In genomic region chr2:218323526-218324472, GRCh38 we compare ENCODE assay signal across 8 cellular contexts. TPM values are rescaled to one million over a fixed set of nuclear protein-coding genes. Genes with fewer than 3 reads are reported as not detected.
DNase-seq lines count a peak whose midpoint lies in the region; ATAC-seq and TF ChIP-seq lines count a peak whose summit lies in the region.

No MANE protein-coding gene starts in this region.

- peaks cover 41% of the 10 kb centered on the region for H3K4me1 ChIP-seq in CD8-positive, alpha-beta T cell (ENCODE audit: insufficient read depth, low read length)
- H3K4me1 ChIP-seq in HUES64 (ENCODE audit: insufficient read depth, low read length): peaks cover 31% of the 10 kb centered on the region

- no peaks in the 10 kb centered on the region for H3K36me3 ChIP-seq in CD8-positive, alpha-beta T cell (ENCODE audit: insufficient read depth, low read length)
- no peaks in the 10 kb centered on the region for H3K36me3 ChIP-seq in HUES64 (ENCODE audit: insufficient read depth, low read length)

- 3% methylated on average over 22 of the region's 24 CpGs for WGBS in HUES64

- intact Hi-C loops in CD8-positive, alpha-beta T cell (cut with DNase I, micrococcal nuclease): loop anchor here in 1 of 2 experiments (1.0 to 5.0 kb wide), 3 partner anchors 22 to 53 kb away; partner anchors contain the start of genes AAMP and PNKD

- H3K4me3 Mint-ChIP-seq in CD8-positive, alpha-beta T cell: peak overlapping the region; percentile 82
- H3K4me3 Mint-ChIP-seq in WTC11: peak overlapping the region; percentile 98
- peak overlapping the region; percentile 97 for H3K4me3 Mint-ChIP-seq in osteocyte (ENCODE audit: unreplicated experiment)

- H3K9ac ChIP-seq in HUES64 (ENCODE audit: low read depth, low read length): peak overlapping the region; percentile 39; the same call in 1 of the 2 replicates

- CTCF ChIA-PET in CD8-positive, alpha-beta T cell (lab: Charles Lee): interaction anchor here (1.0 to 4.1 kb wide), 3 partner anchors 33 to 52 kb away, joined by 3 to 33 read pairs (median 3); partner anchors contain the start of gene CATIP
- CTCF ChIA-PET in WTC11 (lab: Charles Lee): interaction anchor here (0.5 to 3.0 kb wide), 11 partner anchors 22 to 72 kb away, joined by 3 to 36 read pairs (median 4); partner anchors contain the start of genes CATIP and PNKD

- TF ChIP-seq CTCF in CD8-positive, alpha-beta T cell (IDR thresholded peaks at IDR 0.05): no peak
- TF ChIP-seq CTCF in WTC11 (IDR thresholded peaks at IDR 0.05) (no peak), osteocyte (IDR thresholded peaks at IDR 0.05) (no peak)

- POLR2A ChIA-PET in CD8-positive, alpha-beta T cell (lab: Charles Lee): interaction anchor here (0.8 kb wide), 1 partner anchor 70 kb away, joined by 3 read pairs; no protein-coding TSS in a partner anchor
- POLR2A ChIA-PET in WTC11 (lab: Charles Lee): interaction anchor here (0.6 to 2.4 kb wide), 3 partner anchors 8 to 82 kb away, joined by 3 to 10 read pairs (median 4); no protein-coding TSS in a partner anchor

- no peaks in the 10 kb centered on the region for H3K36me3 Mint-ChIP-seq in CD8-positive, alpha-beta T cell
- H3K36me3 Mint-ChIP-seq in WTC11 (no peaks in the 10 kb centered on the region), osteocyte (ENCODE audit: unreplicated experiment) (no peaks in the 10 kb centered on the region)

- no peak for ATAC-seq in CD8-positive, alpha-beta T cell
- ATAC-seq in WTC11 (peak; percentile 45), HG02840 (IDR thresholded peaks at IDR 0.05; ENCODE audit: low FRiP score, unreplicated experiment) (no peak), HG03196 (IDR thresholded peaks at IDR 0.05; ENCODE audit: unreplicated experiment) (no peak), GM18498 (IDR thresholded peaks at IDR 0.05; ENCODE audit: unreplicated experiment) (no peak)

- H3K27me3 ChIP-seq in CD8-positive, alpha-beta T cell (ENCODE audit: insufficient read depth, low read length): no peaks in the 10 kb centered on the region
- no peaks in the 10 kb centered on the region for H3K27me3 ChIP-seq in HUES64 (ENCODE audit: insufficient read depth, low read length)

- no peak for DNase-seq in CD8-positive, alpha-beta T cell
- peak; percentile 70 for DNase-seq in WTC11 (ENCODE audit: low spot score)
- DNase-seq in foreskin melanocyte: peak; percentile 53
- no peak for DNase-seq in osteocyte (ENCODE audit: extremely low spot score, unreplicated experiment)

- H3K27me3 Mint-ChIP-seq in CD8-positive, alpha-beta T cell (ENCODE audit: low read depth): peaks cover 4% of the 10 kb centered on the region
- H3K27me3 Mint-ChIP-seq in WTC11 (ENCODE audit: low read depth): no peaks in the 10 kb centered on the region
- no peaks in the 10 kb centered on the region for H3K27me3 Mint-ChIP-seq in osteocyte (ENCODE audit: unreplicated experiment)

- H3K27ac ChIP-seq in CD8-positive, alpha-beta T cell (ENCODE audit: low read depth, low read length): no peak overlapping the region
- H3K27ac ChIP-seq in HUES64 (ENCODE audit: low read depth, low read length): peak overlapping the region; percentile 70; the same call in 1 of the 2 replicates

- peak overlapping the region; percentile 48 for H3K4me3 ChIP-seq in CD8-positive, alpha-beta T cell (ENCODE audit: low read depth, low read length)
- H3K4me3 ChIP-seq in HUES64 (ENCODE audit: low read length): peak overlapping the region; percentile 78

- no peaks in the 10 kb centered on the region for H3K9me3 Mint-ChIP-seq in CD8-positive, alpha-beta T cell
- H3K9me3 Mint-ChIP-seq in WTC11 (no peaks in the 10 kb centered on the region), osteocyte (ENCODE audit: unreplicated experiment) (no peaks in the 10 kb centered on the region)

- H3K4me1 Mint-ChIP-seq in CD8-positive, alpha-beta T cell (ENCODE audit: low read depth): peaks cover 52% of the 10 kb centered on the region
- peaks cover 53% of the 10 kb centered on the region for H3K4me1 Mint-ChIP-seq in WTC11
- peaks cover 36% of the 10 kb centered on the region for H3K4me1 Mint-ChIP-seq in osteocyte (ENCODE audit: unreplicated experiment)

- peak overlapping the region; percentile 73 for H3K27ac Mint-ChIP-seq in CD8-positive, alpha-beta T cell
- H3K27ac Mint-ChIP-seq in WTC11: peak overlapping the region; percentile 94
- peak overlapping the region; percentile 94 for H3K27ac Mint-ChIP-seq in osteocyte (ENCODE audit: unreplicated experiment)

- no peaks in the 10 kb centered on the region for H3K9me3 ChIP-seq in CD8-positive, alpha-beta T cell (ENCODE audit: low read length)
- H3K9me3 ChIP-seq in HUES64 (ENCODE audit: insufficient read depth, low read depth, low read length): no peaks in the 10 kb centered on the region

TF ChIP-seq in WTC11, 78 proteins besides CTCF, POLR2A, EP300 and RAD21 (continues in another document):
- 0 out of 2 replicates have a peak, but pooled peaks have one; percentile 18 for TF ChIP-seq ZNF232 (CRISPR knock-in tag; IDR thresholded peaks at IDR 0.05)
- no peak for TF ChIP-seq STAT6 (CRISPR knock-in tag; conservative IDR thresholded peaks at IDR 0.05; ENCODE audit: low read depth)
- 0 out of 2 replicates have a peak, but pooled peaks have one; percentile 7 for TF ChIP-seq ZBTB21 (CRISPR knock-in tag; IDR thresholded peaks at IDR 0.05; ENCODE audit: borderline replicate concordance)
- no peak for TF ChIP-seq ZBTB43 (CRISPR knock-in tag; IDR thresholded peaks at IDR 0.05)
- no peak for TF ChIP-seq PREB (CRISPR knock-in tag; IDR thresholded peaks at IDR 0.05; ENCODE audit: borderline replicate concordance)
- no peak for TF ChIP-seq NFATC4 (CRISPR knock-in tag; IDR thresholded peaks at IDR 0.05)
- TF ChIP-seq TCF7 (CRISPR knock-in tag; IDR thresholded peaks at IDR 0.05; ENCODE audit: low read depth): no peak
- 0 out of 2 replicates have a peak, but pooled peaks have one; percentile 46 for TF ChIP-seq FOXP1 (CRISPR knock-in tag; IDR thresholded peaks at IDR 0.05; ENCODE audit: borderline replicate concordance)

RNA-seq across cellular contexts. Expression of gene TMBIM1, which starts 31.5 kb away (rescaled TPM):
- total RNA-seq in CD8-positive, alpha-beta T cell: 10 to 100 TPM; 80.8 to 86.7 TPM
- polyA plus RNA-seq in HUES64 (2013, experiment 1 of 2): 13.3 TPM
- polyA plus RNA-seq in HUES64 (2013, experiment 2 of 2): 14.3 TPM
- total RNA-seq in WTC11 (2021) (23.5 to 30.1 TPM (median 26.5 TPM) in 3 replicates), osteocyte (86.4 and 97.4 TPM in 2 replicates)

RNA-seq across cellular contexts. Expression of gene CATIP, which starts 32.9 kb away (rescaled TPM):
- not detected for total RNA-seq in CD8-positive, alpha-beta T cell
- not detected for polyA plus RNA-seq in HUES64 (2013, experiment 1 of 2)
- polyA plus RNA-seq in HUES64 (2013, experiment 2 of 2): not detected
- total RNA-seq in WTC11 (2021): 0.25 to 0.26 TPM in 2 of 3 replicates, not detected in the other
- not detected in 2 replicates for total RNA-seq in osteocyte

RNA-seq across cellular contexts. Expression of gene PNKD, which starts 53.5 kb away (rescaled TPM):
- total RNA-seq in CD8-positive, alpha-beta T cell: 1 to 10 TPM; 7.1 to 7.2 TPM
- 34.4 TPM for polyA plus RNA-seq in HUES64 (2013, experiment 1 of 2)
- polyA plus RNA-seq in HUES64 (2013, experiment 2 of 2): 35.1 TPM
- total RNA-seq in WTC11 (2021): 45.0 to 49.8 TPM (median 45.8 TPM) in 3 replicates
- 43.0 and 45.0 TPM in 2 replicates for total RNA-seq in osteocyte

RNA-seq across cellular contexts. Expression of gene AAMP, which starts 53.9 kb away (rescaled TPM):
- total RNA-seq in CD8-positive, alpha-beta T cell: 10 to 100 TPM; 44.7 to 50.4 TPM
- polyA plus RNA-seq in HUES64 (2013, experiment 1 of 2): 63.7 TPM
- 59.3 TPM for polyA plus RNA-seq in HUES64 (2013, experiment 2 of 2)
- total RNA-seq in WTC11 (2021) (113 to 125 TPM (median 115 TPM) in 3 replicates), osteocyte (62.9 and 66.3 TPM in 2 replicates)

RNA-seq across cellular contexts. Expression of gene SLC11A1, which starts 58.3 kb away (rescaled TPM):
- total RNA-seq in CD8-positive, alpha-beta T cell: under 1 TPM; 0.72 to 0.92 TPM
- polyA plus RNA-seq in HUES64 (2013, experiment 1 of 2): not detected
- not detected for polyA plus RNA-seq in HUES64 (2013, experiment 2 of 2)
- 0.25 to 0.55 TPM (median 0.31 TPM) in 3 replicates for total RNA-seq in WTC11 (2021)
- 0.16 and 0.21 TPM in 2 replicates for total RNA-seq in osteocyte

Comparison
In these comparisons a context has a peak if more than half of its experiments do, and no peak if none do; other contexts are left out.
1. DNase-seq: peak in WTC11 (single experiment) and foreskin melanocyte (single experiment); none in CD8-positive, alpha-beta T cell (0 of 7) and osteocyte (single experiment).
2. Peak in every context shown above with its lines, with median percentiles within 50 percentile points of each other: H3K27ac Mint-ChIP-seq and H3K4me3 Mint-ChIP-seq.